In the genomic region with DNA sequence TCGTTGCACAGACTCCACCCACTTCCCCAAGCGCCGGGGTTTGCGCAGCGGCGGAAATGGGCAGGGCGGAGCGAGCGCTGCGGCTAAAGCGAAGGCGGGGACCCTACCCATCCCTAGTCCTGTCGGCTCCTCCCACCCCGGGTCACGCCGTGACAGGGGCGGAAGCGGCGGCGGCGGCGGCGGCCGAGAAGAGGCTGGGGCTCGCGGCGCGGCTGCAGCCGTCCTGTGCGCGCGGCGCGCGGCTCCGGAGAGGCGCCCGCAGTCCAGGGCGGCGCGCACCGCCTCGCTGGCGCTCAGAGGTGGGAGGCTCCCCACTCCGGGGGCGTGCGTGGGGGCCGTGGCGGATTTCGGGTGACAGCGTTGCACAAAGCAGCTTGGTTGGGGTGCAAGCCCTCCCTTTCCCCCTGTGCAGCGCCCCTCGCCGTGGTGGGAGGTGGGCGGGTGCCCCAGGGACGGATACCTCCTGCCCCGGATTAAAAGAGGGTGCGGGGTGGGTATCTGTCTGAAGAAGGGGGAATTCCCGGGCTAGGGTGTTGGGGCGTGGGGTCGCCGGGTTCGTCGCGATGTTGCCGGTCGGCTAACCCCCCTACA, we compare ENCODE assay signal across 1 cellular context.
TF ChIP-seq lines count a peak whose summit lies in the region.

A gene with protein sequence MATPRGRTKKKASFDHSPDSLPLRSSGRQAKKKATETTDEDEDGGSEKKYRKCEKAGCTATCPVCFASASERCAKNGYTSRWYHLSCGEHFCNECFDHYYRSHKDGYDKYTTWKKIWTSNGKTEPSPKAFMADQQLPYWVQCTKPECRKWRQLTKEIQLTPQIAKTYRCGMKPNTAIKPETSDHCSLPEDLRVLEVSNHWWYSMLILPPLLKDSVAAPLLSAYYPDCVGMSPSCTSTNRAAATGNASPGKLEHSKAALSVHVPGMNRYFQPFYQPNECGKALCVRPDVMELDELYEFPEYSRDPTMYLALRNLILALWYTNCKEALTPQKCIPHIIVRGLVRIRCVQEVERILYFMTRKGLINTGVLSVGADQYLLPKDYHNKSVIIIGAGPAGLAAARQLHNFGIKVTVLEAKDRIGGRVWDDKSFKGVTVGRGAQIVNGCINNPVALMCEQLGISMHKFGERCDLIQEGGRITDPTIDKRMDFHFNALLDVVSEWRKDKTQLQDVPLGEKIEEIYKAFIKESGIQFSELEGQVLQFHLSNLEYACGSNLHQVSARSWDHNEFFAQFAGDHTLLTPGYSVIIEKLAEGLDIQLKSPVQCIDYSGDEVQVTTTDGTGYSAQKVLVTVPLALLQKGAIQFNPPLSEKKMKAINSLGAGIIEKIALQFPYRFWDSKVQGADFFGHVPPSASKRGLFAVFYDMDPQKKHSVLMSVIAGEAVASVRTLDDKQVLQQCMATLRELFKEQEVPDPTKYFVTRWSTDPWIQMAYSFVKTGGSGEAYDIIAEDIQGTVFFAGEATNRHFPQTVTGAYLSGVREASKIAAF (plus strand): TSS at position 150 of the 591 bp plus-strand sequence. CDS start 4,474 bp downstream, outside the sequence.

TF ChIP-seq in K562, 482 proteins besides CTCF, POLR2A, EP300 and RAD21 (continued from another document and continues in another):
- TF ChIP-seq, protein P1, sequence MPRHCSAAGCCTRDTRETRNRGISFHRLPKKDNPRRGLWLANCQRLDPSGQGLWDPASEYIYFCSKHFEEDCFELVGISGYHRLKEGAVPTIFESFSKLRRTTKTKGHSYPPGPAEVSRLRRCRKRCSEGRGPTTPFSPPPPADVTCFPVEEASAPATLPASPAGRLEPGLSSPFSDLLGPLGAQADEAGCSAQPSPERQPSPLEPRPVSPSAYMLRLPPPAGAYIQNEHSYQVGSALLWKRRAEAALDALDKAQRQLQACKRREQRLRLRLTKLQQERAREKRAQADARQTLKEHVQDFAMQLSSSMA (CRISPR knock-in tag; IDR thresholded peaks at IDR 0.05), result 0 out of 2 replicates have a peak, but pooled peaks have one; percentile 57
- TF ChIP-seq DDX20 (tag; IDR thresholded peaks at IDR 0.05; ENCODE audit: low read depth) (no peak), ESRRB (CRISPR knock-in tag; IDR thresholded peaks at IDR 0.05; ENCODE audit: borderline replicate concordance) (no peak), COPS2 (conservative IDR thresholded peaks at IDR 0.05) (no peak), CBX1 (IDR thresholded peaks at IDR 0.05; ENCODE audit: low read depth) (peak; percentile 9; the same call in 1 of the 2 replicates), ZNF561 (CRISPR knock-in tag; conservative IDR thresholded peaks at IDR 0.05) (no peak), FUS (optimal IDR thresholded peaks at IDR 0.05; ENCODE audit: low read depth, low read length) (no peak), XRCC3 (IDR thresholded peaks at IDR 0.05) (no peak), SIN3A (IDR thresholded peaks at IDR 0.05; ENCODE audit: borderline replicate concordance in 2 of 2, control insufficient read depth in 1 of 2, low read depth in 2 of 2, low read length in 2 of 2) (no peak), MCM3 (IDR thresholded peaks at IDR 0.05) (no peak), BACH1 (tag; IDR thresholded peaks at IDR 0.05) (no peak), GABPA (tag; conservative IDR thresholded peaks at IDR 0.05; ENCODE audit: low read depth) (peak; percentile 79), ZNF134 (CRISPR knock-in tag; conservative IDR thresholded peaks at IDR 0.05) (no peak), BRF1 (IDR thresholded peaks at IDR 0.05; ENCODE audit: borderline replicate concordance, extremely low read depth, insufficient read length) (no peak), ELF2 (CRISPR knock-in tag; IDR thresholded peaks at IDR 0.05) (0 out of 2 replicates have a peak, but pooled peaks have one; percentile 43), NR4A1 (CRISPR knock-in tag; IDR thresholded peaks at IDR 0.05) (no peak), NR4A1 (tag; IDR thresholded peaks at IDR 0.05) (no peak)
- TF ChIP-seq, protein P2, sequence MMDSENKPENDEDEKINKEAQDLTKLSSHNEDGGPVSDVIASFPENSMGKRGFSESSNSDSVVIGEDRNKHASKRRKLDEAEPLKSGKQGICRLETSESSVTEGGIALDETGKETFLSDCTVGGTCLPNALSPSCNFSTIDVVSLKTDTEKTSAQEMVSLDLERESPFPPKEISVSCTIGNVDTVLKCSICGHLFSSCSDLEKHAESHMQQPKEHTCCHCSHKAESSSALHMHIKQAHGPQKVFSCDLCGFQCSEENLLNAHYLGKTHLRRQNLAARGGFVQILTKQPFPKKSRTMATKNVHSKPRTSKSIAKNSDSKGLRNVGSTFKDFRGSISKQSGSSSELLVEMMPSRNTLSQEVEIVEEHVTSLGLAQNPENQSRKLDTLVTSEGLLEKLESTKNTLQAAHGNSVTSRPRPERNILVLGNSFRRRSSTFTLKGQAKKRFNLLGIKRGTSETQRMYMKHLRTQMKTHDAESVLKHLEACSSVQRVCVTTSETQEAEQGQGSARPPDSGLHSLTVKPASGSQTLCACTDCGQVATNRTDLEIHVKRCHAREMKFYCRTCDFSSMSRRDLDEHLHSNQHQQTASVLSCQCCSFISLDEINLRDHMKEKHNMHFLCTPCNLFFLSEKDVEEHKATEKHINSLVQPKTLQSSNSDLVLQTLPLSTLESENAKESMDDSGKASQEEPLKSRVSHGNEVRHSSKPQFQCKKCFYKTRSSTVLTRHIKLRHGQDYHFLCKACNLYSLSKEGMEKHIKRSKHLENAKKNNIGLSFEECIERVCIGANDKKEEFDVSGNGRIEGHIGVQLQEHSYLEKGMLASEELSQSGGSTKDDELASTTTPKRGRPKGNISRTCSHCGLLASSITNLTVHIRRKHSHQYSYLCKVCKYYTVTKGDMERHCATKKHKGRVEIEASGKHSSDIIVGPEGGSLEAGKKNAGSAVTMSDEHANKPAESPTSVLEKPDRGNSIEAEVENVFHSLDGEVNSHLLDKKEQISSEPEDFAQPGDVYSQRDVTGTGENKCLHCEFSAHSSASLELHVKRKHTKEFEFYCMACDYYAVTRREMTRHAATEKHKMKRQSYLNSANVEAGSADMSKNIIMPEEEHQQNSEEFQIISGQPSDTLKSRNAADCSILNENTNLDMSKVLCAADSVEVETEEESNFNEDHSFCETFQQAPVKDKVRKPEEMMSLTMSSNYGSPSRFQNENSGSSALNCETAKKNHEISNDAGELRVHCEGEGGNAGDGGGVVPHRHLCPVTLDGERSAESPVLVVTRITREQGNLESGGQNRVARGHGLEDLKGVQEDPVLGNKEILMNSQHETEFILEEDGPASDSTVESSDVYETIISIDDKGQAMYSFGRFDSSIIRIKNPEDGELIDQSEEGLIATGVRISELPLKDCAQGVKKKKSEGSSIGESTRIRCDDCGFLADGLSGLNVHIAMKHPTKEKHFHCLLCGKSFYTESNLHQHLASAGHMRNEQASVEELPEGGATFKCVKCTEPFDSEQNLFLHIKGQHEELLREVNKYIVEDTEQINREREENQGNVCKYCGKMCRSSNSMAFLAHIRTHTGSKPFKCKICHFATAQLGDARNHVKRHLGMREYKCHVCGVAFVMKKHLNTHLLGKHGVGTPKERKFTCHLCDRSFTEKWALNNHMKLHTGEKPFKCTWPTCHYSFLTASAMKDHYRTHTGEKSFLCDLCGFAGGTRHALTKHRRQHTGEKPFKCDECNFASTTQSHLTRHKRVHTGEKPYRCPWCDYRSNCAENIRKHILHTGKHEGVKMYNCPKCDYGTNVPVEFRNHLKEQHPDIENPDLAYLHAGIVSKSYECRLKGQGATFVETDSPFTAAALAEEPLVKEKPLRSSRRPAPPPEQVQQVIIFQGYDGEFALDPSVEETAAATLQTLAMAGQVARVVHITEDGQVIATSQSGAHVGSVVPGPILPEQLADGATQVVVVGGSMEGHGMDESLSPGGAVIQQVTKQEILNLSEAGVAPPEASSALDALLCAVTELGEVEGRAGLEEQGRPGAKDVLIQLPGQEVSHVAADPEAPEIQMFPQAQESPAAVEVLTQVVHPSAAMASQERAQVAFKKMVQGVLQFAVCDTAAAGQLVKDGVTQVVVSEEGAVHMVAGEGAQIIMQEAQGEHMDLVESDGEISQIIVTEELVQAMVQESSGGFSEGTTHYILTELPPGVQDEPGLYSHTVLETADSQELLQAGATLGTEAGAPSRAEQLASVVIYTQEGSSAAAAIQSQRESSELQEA (IDR thresholded peaks at IDR 0.05; ENCODE audit: low read depth), result no peak; the same call in 1 of the 2 replicates
- TF ChIP-seq, protein P3, sequence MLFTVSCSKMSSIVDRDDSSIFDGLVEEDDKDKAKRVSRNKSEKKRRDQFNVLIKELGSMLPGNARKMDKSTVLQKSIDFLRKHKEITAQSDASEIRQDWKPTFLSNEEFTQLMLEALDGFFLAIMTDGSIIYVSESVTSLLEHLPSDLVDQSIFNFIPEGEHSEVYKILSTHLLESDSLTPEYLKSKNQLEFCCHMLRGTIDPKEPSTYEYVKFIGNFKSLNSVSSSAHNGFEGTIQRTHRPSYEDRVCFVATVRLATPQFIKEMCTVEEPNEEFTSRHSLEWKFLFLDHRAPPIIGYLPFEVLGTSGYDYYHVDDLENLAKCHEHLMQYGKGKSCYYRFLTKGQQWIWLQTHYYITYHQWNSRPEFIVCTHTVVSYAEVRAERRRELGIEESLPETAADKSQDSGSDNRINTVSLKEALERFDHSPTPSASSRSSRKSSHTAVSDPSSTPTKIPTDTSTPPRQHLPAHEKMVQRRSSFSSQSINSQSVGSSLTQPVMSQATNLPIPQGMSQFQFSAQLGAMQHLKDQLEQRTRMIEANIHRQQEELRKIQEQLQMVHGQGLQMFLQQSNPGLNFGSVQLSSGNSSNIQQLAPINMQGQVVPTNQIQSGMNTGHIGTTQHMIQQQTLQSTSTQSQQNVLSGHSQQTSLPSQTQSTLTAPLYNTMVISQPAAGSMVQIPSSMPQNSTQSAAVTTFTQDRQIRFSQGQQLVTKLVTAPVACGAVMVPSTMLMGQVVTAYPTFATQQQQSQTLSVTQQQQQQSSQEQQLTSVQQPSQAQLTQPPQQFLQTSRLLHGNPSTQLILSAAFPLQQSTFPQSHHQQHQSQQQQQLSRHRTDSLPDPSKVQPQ (CRISPR knock-in tag; IDR thresholded peaks at IDR 0.05; ENCODE audit: borderline replicate concordance), result 0 out of 2 replicates have a peak, but pooled peaks have one; percentile 18
- TF ChIP-seq, protein P4, sequence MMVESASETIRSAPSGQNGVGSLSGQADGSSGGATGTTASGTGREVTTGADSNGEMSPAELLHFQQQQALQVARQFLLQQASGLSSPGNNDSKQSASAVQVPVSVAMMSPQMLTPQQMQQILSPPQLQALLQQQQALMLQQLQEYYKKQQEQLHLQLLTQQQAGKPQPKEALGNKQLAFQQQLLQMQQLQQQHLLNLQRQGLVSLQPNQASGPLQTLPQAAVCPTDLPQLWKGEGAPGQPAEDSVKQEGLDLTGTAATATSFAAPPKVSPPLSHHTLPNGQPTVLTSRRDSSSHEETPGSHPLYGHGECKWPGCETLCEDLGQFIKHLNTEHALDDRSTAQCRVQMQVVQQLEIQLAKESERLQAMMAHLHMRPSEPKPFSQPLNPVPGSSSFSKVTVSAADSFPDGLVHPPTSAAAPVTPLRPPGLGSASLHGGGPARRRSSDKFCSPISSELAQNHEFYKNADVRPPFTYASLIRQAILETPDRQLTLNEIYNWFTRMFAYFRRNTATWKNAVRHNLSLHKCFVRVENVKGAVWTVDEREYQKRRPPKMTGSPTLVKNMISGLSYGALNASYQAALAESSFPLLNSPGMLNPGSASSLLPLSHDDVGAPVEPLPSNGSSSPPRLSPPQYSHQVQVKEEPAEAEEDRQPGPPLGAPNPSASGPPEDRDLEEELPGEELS (CRISPR knock-in tag; IDR thresholded peaks at IDR 0.05; ENCODE audit: borderline replicate concordance), result no peak
- TF ChIP-seq, protein P5, sequence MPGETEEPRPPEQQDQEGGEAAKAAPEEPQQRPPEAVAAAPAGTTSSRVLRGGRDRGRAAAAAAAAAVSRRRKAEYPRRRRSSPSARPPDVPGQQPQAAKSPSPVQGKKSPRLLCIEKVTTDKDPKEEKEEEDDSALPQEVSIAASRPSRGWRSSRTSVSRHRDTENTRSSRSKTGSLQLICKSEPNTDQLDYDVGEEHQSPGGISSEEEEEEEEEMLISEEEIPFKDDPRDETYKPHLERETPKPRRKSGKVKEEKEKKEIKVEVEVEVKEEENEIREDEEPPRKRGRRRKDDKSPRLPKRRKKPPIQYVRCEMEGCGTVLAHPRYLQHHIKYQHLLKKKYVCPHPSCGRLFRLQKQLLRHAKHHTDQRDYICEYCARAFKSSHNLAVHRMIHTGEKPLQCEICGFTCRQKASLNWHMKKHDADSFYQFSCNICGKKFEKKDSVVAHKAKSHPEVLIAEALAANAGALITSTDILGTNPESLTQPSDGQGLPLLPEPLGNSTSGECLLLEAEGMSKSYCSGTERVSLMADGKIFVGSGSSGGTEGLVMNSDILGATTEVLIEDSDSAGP (CRISPR knock-in tag; IDR thresholded peaks at IDR 0.05), result no peak
